In genomic region chr9:92979657-92980056, GRCh38 we compare ENCODE assay signal across 22 cellular contexts. TPM values are rescaled to one million over a fixed set of nuclear protein-coding genes. Genes with fewer than 3 reads are reported as not detected.
DNase-seq lines count a peak whose midpoint lies in the region; ATAC-seq, FAIRE-seq and TF ChIP-seq lines count a peak whose summit lies in the region.
"Had no signal": no experiment of that assay in that cellular context is flagged by ENCODE, and none has a peak within 500 bp of the region (broad histone marks: within the 10 kb centered on the region; RNA-seq: fewer than 3 reads in every experiment).

No MANE protein-coding gene starts in this region.

- no peak for FAIRE-seq in D721Med (lab: Jason Lieb, UNC)

- H3K9ac ChIP-seq in Loucy (ENCODE audit: low read depth, low read length, poor library complexity, severe bottlenecking) = no peak overlapping the region
- H3K9ac ChIP-seq: parathyroid adenoma had no signal

- peaks cover 20% of the 10 kb centered on the region for H3K9me3 Mint-ChIP-seq in activated CD8-positive, alpha-beta memory T cell treated with anti-CD3 and anti-CD28 coated beads, Interleukin-2, amount 10 ng/mL, durations not matched to agents 7 days and 5 days (ENCODE audit: low read depth)
- peaks cover 31% of the 10 kb centered on the region for H3K9me3 Mint-ChIP-seq in activated T-helper 2 cell treated with anti-CD3 and anti-CD28 coated beads, Interferon-gamma antibody, Interleukin-2, Interleukin-4, amounts not matched to agents 10 μg/mL and 5 μg/mL and 100 μg/mL, durations not matched to agents 14 hours and 24 hours and 36 hours
- H3K9me3 Mint-ChIP-seq in naive thymus-derived CD8-positive, alpha-beta T cell = peaks cover 0 to 3% (median 0%) of the 10 kb centered on the region in 9 donors

- peaks cover 17% of the 10 kb centered on the region for H3K4me1 ChIP-seq in Loucy (ENCODE audit: insufficient read depth, low read length, poor library complexity, severe bottlenecking)
- H3K4me1 ChIP-seq: parathyroid adenoma, right lobe of liver had no signal

- peak overlapping the region; percentile 41 for H3K4me3 ChIP-seq in Loucy (ENCODE audit: low read length, poor library complexity, severe bottlenecking)
- H3K4me3 ChIP-seq: right lobe of liver, thoracic aorta had no signal

- TF ChIP-seq CTCF in Loucy (conservative IDR thresholded peaks at IDR 0.05; ENCODE audit: low read length) (no peak), D721Med (IDR thresholded peaks at IDR 0.05; ENCODE audit: insufficient read depth, missing control alignments) (no peak)

- peaks cover 91% of the 10 kb centered on the region for H3K79me2 ChIP-seq in Loucy (ENCODE audit: insufficient read depth, low read length)
- H3K79me2 ChIP-seq: parathyroid adenoma had no signal

- H3K9me3 ChIP-seq in Loucy (ENCODE audit: insufficient read depth, low read depth, low read length) = peaks cover 30% of the 10 kb centered on the region
- H3K9me3 ChIP-seq: thoracic aorta had no signal

- H3K36me3 Mint-ChIP-seq in activated CD8-positive, alpha-beta memory T cell treated with anti-CD3 and anti-CD28 coated beads, Interleukin-2, amount 10 ng/mL, durations not matched to agents 7 days and 5 days = peaks cover 77% of the 10 kb centered on the region
- H3K36me3 Mint-ChIP-seq in activated T-helper 2 cell treated with anti-CD3 and anti-CD28 coated beads, Interferon-gamma antibody, Interleukin-2, Interleukin-4, amounts not matched to agents 10 μg/mL and 5 μg/mL and 100 μg/mL, durations not matched to agents 14 hours and 24 hours and 36 hours (ENCODE audit: low read depth) = peaks cover 88% of the 10 kb centered on the region
- H3K36me3 Mint-ChIP-seq in naive thymus-derived CD8-positive, alpha-beta T cell = peaks cover 0 to 88% (median 44%) of the 10 kb centered on the region in 3 donors

- H3K27me3 ChIP-seq in Loucy (ENCODE audit: insufficient read depth, low read length, poor library complexity, severe bottlenecking) = no peaks in the 10 kb centered on the region
- H3K27me3 ChIP-seq: right lobe of liver had no signal

- POLR2A ChIA-PET in naive thymus-derived CD8-positive, alpha-beta T cell (lab: Charles Lee) = interaction anchor here (0.7 to 17.1 kb wide), 9 partner anchors 13 to 116 kb away, joined by 3 to 223 read pairs (median 4); no protein-coding TSS in a partner anchor

- H3F3A ChIP-seq in Loucy (ENCODE audit: low read depth) = no peaks in the 10 kb centered on the region

- peaks cover 50% of the 10 kb centered on the region for H3K4me1 Mint-ChIP-seq in activated CD8-positive, alpha-beta memory T cell treated with anti-CD3 and anti-CD28 coated beads, Interleukin-2, amount 10 ng/mL, durations not matched to agents 7 days and 5 days
- peaks cover 40% of the 10 kb centered on the region for H3K4me1 Mint-ChIP-seq in activated T-helper 2 cell treated with anti-CD3 and anti-CD28 coated beads, Interferon-gamma antibody, Interleukin-2, Interleukin-4, amounts not matched to agents 10 μg/mL and 5 μg/mL and 100 μg/mL, durations not matched to agents 14 hours and 24 hours and 36 hours (ENCODE audit: low read depth)
- peaks cover 41 to 85% (median 80%) of the 10 kb centered on the region in 4 donors for H3K4me1 Mint-ChIP-seq in naive thymus-derived CD8-positive, alpha-beta T cell

- no peaks in the 10 kb centered on the region for H3K27me3 Mint-ChIP-seq in activated CD8-positive, alpha-beta memory T cell treated with anti-CD3 and anti-CD28 coated beads, Interleukin-2, amount 10 ng/mL, durations not matched to agents 7 days and 5 days
- H3K27me3 Mint-ChIP-seq in activated T-helper 2 cell treated with anti-CD3 and anti-CD28 coated beads, Interferon-gamma antibody, Interleukin-2, Interleukin-4, amounts not matched to agents 10 μg/mL and 5 μg/mL and 100 μg/mL, durations not matched to agents 14 hours and 24 hours and 36 hours (ENCODE audit: low read depth) = no peaks in the 10 kb centered on the region
- H3K27me3 Mint-ChIP-seq in naive thymus-derived CD8-positive, alpha-beta T cell = no peaks in the 10 kb centered on the region
- H3K27me3 Mint-ChIP-seq: IgD-negative memory B cell had no signal

- peaks cover 65% of the 10 kb centered on the region for H3K36me3 ChIP-seq in Loucy (ENCODE audit: insufficient read depth, low read length)
- H3K36me3 ChIP-seq: right lobe of liver, thoracic aorta had no signal

- DNase-seq in activated CD8-positive, alpha-beta memory T cell treated with anti-CD3 and anti-CD28 coated beads, Interleukin-2, amount 10 ng/mL, durations not matched to agents 7 days and 5 days = no peak
- DNase-seq in activated CD8-positive, alpha-beta memory T cell treated with anti-CD3 and anti-CD28 coated beads for 24 hours = no peak
- no peak for DNase-seq in activated T-helper 2 cell treated with anti-CD3 and anti-CD28 coated beads, Interferon-gamma antibody, Interleukin-2, Interleukin-4, amounts not matched to agents 10 μg/mL and 5 μg/mL and 100 μg/mL, durations not matched to agents 14 hours and 24 hours and 36 hours (ENCODE audit: low spot score)
- no peak for DNase-seq in naive thymus-derived CD8-positive, alpha-beta T cell
- no peak for DNase-seq in posterior vena cava (ENCODE audit: low spot score)
- no peak for DNase-seq in D721Med (ENCODE audit: insufficient read length, low spot score)
- DNase-seq: C1 segment of cervical spinal cord; GDM1; mesenchymal stem cell; NCI-H2171; NCI-H526; right lobe of liver; Right ventricle myocardium superior; stimulated activated CD4-positive, alpha-beta T cell treated with anti-CD3 and anti-CD28 coated beads, Interleukin-15, amount 100 ng/mL, for 24 hours; SW 1271 had no signal

- H3K4me3 Mint-ChIP-seq in activated CD8-positive, alpha-beta memory T cell treated with anti-CD3 and anti-CD28 coated beads, Interleukin-2, amount 10 ng/mL, durations not matched to agents 7 days and 5 days = no peak overlapping the region
- no peak overlapping the region for H3K4me3 Mint-ChIP-seq in activated T-helper 2 cell treated with anti-CD3 and anti-CD28 coated beads, Interferon-gamma antibody, Interleukin-2, Interleukin-4, amounts not matched to agents 10 μg/mL and 5 μg/mL and 100 μg/mL, durations not matched to agents 14 hours and 24 hours and 36 hours (ENCODE audit: low read depth)
- H3K4me3 Mint-ChIP-seq in naive thymus-derived CD8-positive, alpha-beta T cell = peak overlapping the region in 9 of 10 donors; percentile 38 to 79 (median 71)

- intact Hi-C loops in activated T-helper 2 cell treated with anti-CD3 and anti-CD28 coated beads, Interferon-gamma antibody, Interleukin-2, Interleukin-4, amounts not matched to agents 10 μg/mL and 5 μg/mL and 100 μg/mL, durations not matched to agents 14 hours and 24 hours and 36 hours (cut with micrococcal nuclease) = no loop called here
- intact Hi-C loops in posterior vena cava (cut with DNase I) = no loop called here

- peaks cover 24% of the 10 kb centered on the region for H4K20me1 ChIP-seq in Loucy (ENCODE audit: insufficient read depth, low read length, poor library complexity, severe bottlenecking)

- CTCF ChIA-PET in activated CD8-positive, alpha-beta memory T cell treated with anti-CD3 and anti-CD28 coated beads, Interleukin-2, amount 10 ng/mL, durations not matched to agents 7 days and 5 days (lab: Charles Lee) = interaction anchor here (0.7 to 1.7 kb wide), 11 partner anchors 10 to 26 kb away, joined by 3 to 7 read pairs (median 3); no protein-coding TSS in a partner anchor

- H3K9me2 ChIP-seq in Loucy (replicated peaks; ENCODE audit: low read depth, low read length) = no peaks in the 10 kb centered on the region

- H3K27ac Mint-ChIP-seq in activated CD8-positive, alpha-beta memory T cell treated with anti-CD3 and anti-CD28 coated beads, Interleukin-2, amount 10 ng/mL, durations not matched to agents 7 days and 5 days = peak overlapping the region; percentile 83
- H3K27ac Mint-ChIP-seq in activated T-helper 2 cell treated with anti-CD3 and anti-CD28 coated beads, Interferon-gamma antibody, Interleukin-2, Interleukin-4, amounts not matched to agents 10 μg/mL and 5 μg/mL and 100 μg/mL, durations not matched to agents 14 hours and 24 hours and 36 hours = peak overlapping the region; percentile 44
- H3K27ac Mint-ChIP-seq in naive thymus-derived CD8-positive, alpha-beta T cell = peak overlapping the region; percentile 67 to 93 (median 89)

- peak overlapping the region; percentile 42 for H3K4me2 ChIP-seq in Loucy (ENCODE audit: low read depth, low read length, poor library complexity, severe bottlenecking)

- H2AFZ ChIP-seq in Loucy (ENCODE audit: low read length) = no peak overlapping the region
- H2AFZ ChIP-seq: parathyroid adenoma had no signal

- no peak for ATAC-seq in activated CD8-positive, alpha-beta memory T cell treated with anti-CD3 and anti-CD28 coated beads, Interleukin-2, amount 10 ng/mL, durations not matched to agents 7 days and 5 days
- no peak for ATAC-seq in naive thymus-derived CD8-positive, alpha-beta T cell
- no peak for ATAC-seq in GM18519 (IDR thresholded peaks at IDR 0.05; ENCODE audit: low FRiP score, unreplicated experiment)
- ATAC-seq: right lobe of liver had no signal

RNA-seq across cellular contexts. Expression of gene FGD3, which starts 32.3 kb away (rescaled TPM):
- total RNA-seq in activated CD8-positive, alpha-beta memory T cell treated with anti-CD3 and anti-CD28 coated beads, Interleukin-2, amount 10 ng/mL, durations not matched to agents 7 days and 5 days = 10 to 100 TPM; 72.1 to 91.2 TPM
- 41.4 and 42.9 TPM in 2 replicates for total RNA-seq in activated T-helper 2 cell treated with anti-CD3 and anti-CD28 coated beads, Interferon-gamma antibody, Interleukin-2, Interleukin-4, amounts not matched to agents 10 μg/mL and 5 μg/mL and 100 μg/mL, durations not matched to agents 14 hours and 24 hours and 36 hours
- 100 to 1,000 TPM; 329 to 330 TPM for total RNA-seq in naive thymus-derived CD8-positive, alpha-beta T cell
- 100 to 1,000 TPM in 2 of 3 donors, 10 to 100 TPM in 1; 64.2 to 161 (median 103) TPM for polyA plus RNA-seq in naive thymus-derived CD8-positive, alpha-beta T cell
- 1 to 10 TPM; 6.3 to 7.5 TPM for total RNA-seq in posterior vena cava
- total RNA-seq: fibroblast of lung, MCF 10A had no signal
- polyA plus RNA-seq: fibroblast of lung had no signal

Comparison
In these comparisons a context has a peak if more than half of its experiments do, and no peak if none do; other contexts are left out.
1. H3K4me3 Mint-ChIP-seq: peak in naive thymus-derived CD8-positive, alpha-beta T cell (9 of 10); none in activated CD8-positive, alpha-beta memory T cell treated with anti-CD3 and anti-CD28 coated beads, Interleukin-2, amount 10 ng/mL, durations not matched to agents 7 days and 5 days (single experiment) and activated T-helper 2 cell treated with anti-CD3 and anti-CD28 coated beads, Interferon-gamma antibody, Interleukin-2, Interleukin-4, amounts not matched to agents 10 μg/mL and 5 μg/mL and 100 μg/mL, durations not matched to agents 14 hours and 24 hours and 36 hours (single experiment).
2. Peak in every context shown above with its lines, with median percentiles within 50 percentile points of each other: H3K27ac Mint-ChIP-seq.